ENCODE assay signal across 24 cellular contexts in the genomic region with DNA sequence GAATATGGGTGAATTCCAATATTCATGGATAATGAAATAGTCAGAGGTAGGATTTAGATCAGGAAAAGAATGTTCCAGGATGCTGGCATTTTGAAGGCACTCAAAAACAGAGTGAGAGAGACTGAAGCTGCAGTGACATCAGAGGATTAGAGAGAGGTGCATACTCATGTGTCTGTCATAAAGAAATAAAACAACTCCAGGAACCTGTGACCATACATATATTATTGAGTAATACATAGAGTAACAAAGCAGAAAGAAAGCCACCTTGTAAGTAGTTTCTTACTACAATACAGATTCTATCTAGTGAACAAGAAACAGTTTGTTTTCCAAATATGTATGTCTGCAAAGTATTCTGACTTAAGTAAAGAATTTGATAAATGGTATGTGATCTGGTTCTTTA.
DNase-seq lines count a peak whose midpoint lies in the region; ATAC-seq, FAIRE-seq and TF ChIP-seq lines count a peak whose summit lies in the region.
"Had no signal": no experiment of that assay in that cellular context is flagged by ENCODE, and none has a peak within 500 bp of the region (broad histone marks: within the 10 kb centered on the region; RNA-seq: fewer than 3 reads in every experiment).

No MANE protein-coding gene starts in this region.

- CTCF ChIA-PET in OCI-LY7 (lab: Charles Lee; ENCODE audit: unreplicated experiment), result no interaction called here

- TF ChIP-seq CTCF in bronchial epithelial cell (IDR thresholded peaks at IDR 0.05; ENCODE audit: insufficient read depth, low read length, severe bottlenecking), result no peak
- no peak for TF ChIP-seq CTCF in OCI-LY7 (conservative IDR thresholded peaks at IDR 0.05; ENCODE audit: low read length)

- no peaks in the 10 kb centered on the region for H3K27me3 Mint-ChIP-seq in activated naive CD4-positive, alpha-beta T cell treated with anti-CD3 and anti-CD28 coated beads, Interleukin-2, amount 50 U/mL, for 24 hours
- H3K27me3 Mint-ChIP-seq: CD4-positive, CD25-positive, alpha-beta regulatory T cell had no signal

- no peak overlapping the region for H2AFZ ChIP-seq in OCI-LY7 (ENCODE audit: low read length)

- H3K9me3 Mint-ChIP-seq in activated naive CD4-positive, alpha-beta T cell treated with anti-CD3 and anti-CD28 coated beads, Interleukin-2, amount 50 U/mL, for 24 hours, result no peaks in the 10 kb centered on the region
- H3K9me3 Mint-ChIP-seq in stimulated activated effector memory CD8-positive, alpha-beta T cell treated with anti-CD3 and anti-CD28 coated beads, Interleukin-12 subunit alpha, Interleukin-12 subunit beta, amount 100 ng/mL, for 72 hours, result no peaks in the 10 kb centered on the region
- H3K9me3 Mint-ChIP-seq: CD4-positive, CD25-positive, alpha-beta regulatory T cell; HFFc6 had no signal

- POLR2A ChIA-PET in OCI-LY7 (lab: Charles Lee), result no interaction called here

- H3K4me1 Mint-ChIP-seq in activated naive CD4-positive, alpha-beta T cell treated with anti-CD3 and anti-CD28 coated beads, Interleukin-2, amount 50 U/mL, for 24 hours, result peaks cover 9% of the 10 kb centered on the region
- H3K4me1 Mint-ChIP-seq in stimulated activated effector memory CD8-positive, alpha-beta T cell treated with anti-CD3 and anti-CD28 coated beads, Interleukin-12 subunit alpha, Interleukin-12 subunit beta, amount 100 ng/mL, for 72 hours, result peaks cover 9% of the 10 kb centered on the region

- peak; percentile 91 for ATAC-seq in stimulated activated effector memory CD8-positive, alpha-beta T cell treated with anti-CD3 and anti-CD28 coated beads, Interleukin-12 subunit alpha, Interleukin-12 subunit beta, amount 100 ng/mL, for 72 hours
- ATAC-seq: HepG2, K562, Panc1 had no signal

- no peak for DNase-seq in activated naive CD4-positive, alpha-beta T cell treated with anti-CD3 and anti-CD28 coated beads, Interleukin-2, amount 50 U/mL, for 16 hours
- peak; percentile 10 for DNase-seq in HT1080 (ENCODE audit: low read depth)
- peak; percentile 18 for DNase-seq in bronchial epithelial cell (ENCODE audit: low read depth)
- DNase-seq in stimulated activated effector memory CD8-positive, alpha-beta T cell treated with anti-CD3 and anti-CD28 coated beads, Interleukin-12 subunit alpha, Interleukin-12 subunit beta, amount 100 ng/mL, for 72 hours (ENCODE audit: low spot score in 2 of 2), result no peak
- no peak for DNase-seq in MG63
- DNase-seq in OCI-LY7 (ENCODE audit: low spot score), result no peak
- DNase-seq: CD4-positive, CD25-positive, alpha-beta regulatory T cell; COR-L47; DMS 273 treated with DMSO at 0.1 percent for 48 hours; DMS79 treated with DMSO at 0.1 percent for 48 hours; H7; HFFc6; MM.1S; NCI-H1092 treated with DMSO at 0.1 percent for 48 hours; NCI-H1436 treated with DMSO at 0.1 percent for 48 hours; NCI-H1930; NCI-H510A treated with DMSO at 0.1 percent for 48 hours; NCI-H774; NK-92 treated with Interleukin-12 subunit alpha and Interleukin-12 subunit beta, amount 100 ng/mL, for 24 hours had no signal

- H3K79me2 ChIP-seq in OCI-LY7 (ENCODE audit: insufficient read depth, low read depth, low read length), result no peaks in the 10 kb centered on the region

- no peaks in the 10 kb centered on the region for H3K36me3 Mint-ChIP-seq in activated naive CD4-positive, alpha-beta T cell treated with anti-CD3 and anti-CD28 coated beads, Interleukin-2, amount 50 U/mL, for 24 hours
- H3K36me3 Mint-ChIP-seq in stimulated activated effector memory CD8-positive, alpha-beta T cell treated with anti-CD3 and anti-CD28 coated beads, Interleukin-12 subunit alpha, Interleukin-12 subunit beta, amount 100 ng/mL, for 72 hours, result peaks cover 26% of the 10 kb centered on the region

- no peak overlapping the region for H3K27ac ChIP-seq in OCI-LY7 (ENCODE audit: low read depth, low read length, poor library complexity, severe bottlenecking)

- no peaks in the 10 kb centered on the region for H3K4me1 ChIP-seq in OCI-LY7 (ENCODE audit: insufficient read depth, low read length, poor library complexity, severe bottlenecking)

- no peak overlapping the region for H3K4me2 ChIP-seq in OCI-LY7 (ENCODE audit: low read length)

- BruUV-seq in OCI-LY7 (replicated peaks; lab: Mats Ljungman, UMichigan), result no TSS peak

- H3K4me3 Mint-ChIP-seq in activated naive CD4-positive, alpha-beta T cell treated with anti-CD3 and anti-CD28 coated beads, Interleukin-2, amount 50 U/mL, for 24 hours, result no peak overlapping the region
- H3K4me3 Mint-ChIP-seq in stimulated activated effector memory CD8-positive, alpha-beta T cell treated with anti-CD3 and anti-CD28 coated beads, Interleukin-12 subunit alpha, Interleukin-12 subunit beta, amount 100 ng/mL, for 72 hours, result no peak overlapping the region
- H3K4me3 Mint-ChIP-seq: CD4-positive, CD25-positive, alpha-beta regulatory T cell; HFFc6 had no signal

- no peaks in the 10 kb centered on the region for H3K27me3 ChIP-seq in bronchial epithelial cell (ENCODE audit: control insufficient read depth, insufficient read depth, low read length)
- no peaks in the 10 kb centered on the region for H3K27me3 ChIP-seq in MG63

- H3K9me3 ChIP-seq in MG63 (no peaks in the 10 kb centered on the region), OCI-LY7 (ENCODE audit: low read length) (no peaks in the 10 kb centered on the region)

- intact Hi-C loops in OCI-LY7 (cut with micrococcal nuclease; ENCODE audit: unreplicated experiment), result no loop called here

- H3K9me2 ChIP-seq in OCI-LY7 (ENCODE audit: insufficient read depth, low read length), result no peaks in the 10 kb centered on the region

- FAIRE-seq in bronchial epithelial cell (lab: Jason Lieb, UNC), result no peak
- FAIRE-seq: GM12891, HepG2, K562 had no signal

- no peaks in the 10 kb centered on the region for H4K20me1 ChIP-seq in OCI-LY7 (ENCODE audit: insufficient read depth, low read length)

- H3K4me3 ChIP-seq in bronchial epithelial cell (ENCODE audit: low read depth, low read length) (no peak overlapping the region), MG63 (no peak overlapping the region), OCI-LY7 (ENCODE audit: low read depth, low read length, poor library complexity, severe bottlenecking) (no peak overlapping the region)
- H3K4me3 ChIP-seq: K562 had no signal

- peak overlapping the region; percentile 49 for H3K27ac Mint-ChIP-seq in activated naive CD4-positive, alpha-beta T cell treated with anti-CD3 and anti-CD28 coated beads, Interleukin-2, amount 50 U/mL, for 24 hours
- H3K27ac Mint-ChIP-seq in stimulated activated effector memory CD8-positive, alpha-beta T cell treated with anti-CD3 and anti-CD28 coated beads, Interleukin-12 subunit alpha, Interleukin-12 subunit beta, amount 100 ng/mL, for 72 hours, result no peak overlapping the region
- H3K27ac Mint-ChIP-seq: HFFc6 had no signal

- H3K36me3 ChIP-seq in bronchial epithelial cell (ENCODE audit: control insufficient read depth, insufficient read depth, low read length) (no peaks in the 10 kb centered on the region), MG63 (peaks cover 17% of the 10 kb centered on the region), OCI-LY7 (ENCODE audit: insufficient read depth, low read length) (peaks cover 25% of the 10 kb centered on the region; the same call in 1 of the 2 replicates)

Comparison
In these comparisons a context has a peak if more than half of its experiments do, and no peak if none do; other contexts are left out.
1. DNase-seq: peak in HT1080 (single experiment) and bronchial epithelial cell (single experiment); none in activated naive CD4-positive, alpha-beta T cell treated with anti-CD3 and anti-CD28 coated beads, Interleukin-2, amount 50 U/mL, for 16 hours (single experiment), stimulated activated effector memory CD8-positive, alpha-beta T cell treated with anti-CD3 and anti-CD28 coated beads, Interleukin-12 subunit alpha, Interleukin-12 subunit beta, amount 100 ng/mL, for 72 hours (0 of 2), MG63 (single experiment) and OCI-LY7 (single experiment).